In the genomic region with DNA sequence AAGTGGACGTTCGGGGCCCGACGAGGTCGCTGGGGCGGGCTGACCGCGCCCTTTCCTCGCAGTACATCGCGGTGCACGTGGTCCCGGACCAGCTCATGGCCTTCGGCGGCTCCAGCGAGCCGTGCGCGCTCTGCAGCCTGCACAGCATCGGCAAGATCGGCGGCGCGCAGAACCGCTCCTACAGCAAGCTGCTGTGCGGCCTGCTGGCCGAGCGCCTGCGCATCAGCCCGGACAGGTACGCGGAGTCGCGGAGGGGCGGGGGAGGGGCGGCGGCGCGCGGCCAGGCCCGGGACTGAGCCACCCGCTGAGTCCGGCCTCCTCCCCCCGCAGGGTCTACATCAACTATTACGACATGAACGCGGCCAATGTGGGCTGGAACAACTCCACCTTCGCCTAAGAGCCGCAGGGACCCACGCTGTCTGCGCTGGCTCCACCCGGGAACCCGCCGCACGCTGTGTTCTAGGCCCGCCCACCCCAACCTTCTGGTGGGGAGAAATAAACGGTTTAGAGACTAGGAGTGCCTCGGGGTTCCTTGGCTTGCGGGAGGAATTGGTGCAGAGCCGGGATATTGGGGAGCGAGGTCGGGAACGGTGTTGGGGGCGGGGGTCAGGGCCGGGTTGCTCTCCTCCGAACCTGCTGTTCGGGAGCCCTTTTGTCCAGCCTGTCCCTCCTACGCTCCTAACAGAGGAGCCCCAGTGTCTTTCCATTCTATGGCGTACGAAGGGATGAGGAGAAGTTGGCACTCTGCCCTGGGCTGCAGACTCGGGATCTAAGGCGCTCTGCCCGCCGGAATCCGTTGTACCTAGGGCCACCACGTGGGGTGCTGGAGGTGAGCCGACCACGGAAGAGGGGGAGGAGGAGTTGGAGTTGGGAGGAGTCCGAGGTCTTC, we compare ENCODE assay signal across 1 cellular context.
A peak's percentile ranks its signal among the peaks of the same experiment; 100 is the strongest.
TF ChIP-seq lines count a peak whose summit lies in the region.

No MANE protein-coding gene starts in this region.

TF ChIP-seq in GM12878, 131 proteins besides CTCF, POLR2A, EP300 and RAD21 (continued from another document):
- TF ChIP-seq, protein P1, sequence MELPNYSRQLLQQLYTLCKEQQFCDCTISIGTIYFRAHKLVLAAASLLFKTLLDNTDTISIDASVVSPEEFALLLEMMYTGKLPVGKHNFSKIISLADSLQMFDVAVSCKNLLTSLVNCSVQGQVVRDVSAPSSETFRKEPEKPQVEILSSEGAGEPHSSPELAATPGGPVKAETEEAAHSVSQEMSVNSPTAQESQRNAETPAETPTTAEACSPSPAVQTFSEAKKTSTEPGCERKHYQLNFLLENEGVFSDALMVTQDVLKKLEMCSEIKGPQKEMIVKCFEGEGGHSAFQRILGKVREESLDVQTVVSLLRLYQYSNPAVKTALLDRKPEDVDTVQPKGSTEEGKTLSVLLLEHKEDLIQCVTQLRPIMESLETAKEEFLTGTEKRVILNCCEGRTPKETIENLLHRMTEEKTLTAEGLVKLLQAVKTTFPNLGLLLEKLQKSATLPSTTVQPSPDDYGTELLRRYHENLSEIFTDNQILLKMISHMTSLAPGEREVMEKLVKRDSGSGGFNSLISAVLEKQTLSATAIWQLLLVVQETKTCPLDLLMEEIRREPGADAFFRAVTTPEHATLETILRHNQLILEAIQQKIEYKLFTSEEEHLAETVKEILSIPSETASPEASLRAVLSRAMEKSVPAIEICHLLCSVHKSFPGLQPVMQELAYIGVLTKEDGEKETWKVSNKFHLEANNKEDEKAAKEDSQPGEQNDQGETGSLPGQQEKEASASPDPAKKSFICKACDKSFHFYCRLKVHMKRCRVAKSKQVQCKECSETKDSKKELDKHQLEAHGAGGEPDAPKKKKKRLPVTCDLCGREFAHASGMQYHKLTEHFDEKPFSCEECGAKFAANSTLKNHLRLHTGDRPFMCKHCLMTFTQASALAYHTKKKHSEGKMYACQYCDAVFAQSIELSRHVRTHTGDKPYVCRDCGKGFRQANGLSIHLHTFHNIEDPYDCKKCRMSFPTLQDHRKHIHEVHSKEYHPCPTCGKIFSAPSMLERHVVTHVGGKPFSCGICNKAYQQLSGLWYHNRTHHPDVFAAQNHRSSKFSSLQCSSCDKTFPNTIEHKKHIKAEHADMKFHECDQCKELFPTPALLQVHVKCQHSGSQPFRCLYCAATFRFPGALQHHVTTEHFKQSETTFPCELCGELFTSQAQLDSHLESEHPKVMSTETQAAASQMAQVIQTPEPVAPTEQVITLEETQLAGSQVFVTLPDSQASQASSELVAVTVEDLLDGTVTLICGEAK (IDR thresholded peaks at IDR 0.05; ENCODE audit: borderline replicate concordance): no peak
- peak; percentile 53; the same call in 1 of the 2 replicates for TF ChIP-seq NBN (IDR thresholded peaks at IDR 0.05)
- TF ChIP-seq MXI1 (IDR thresholded peaks at IDR 0.05; ENCODE audit: low read depth, low read length): peak; percentile 79
- TF ChIP-seq NR2C1 (IDR thresholded peaks at IDR 0.05): no peak
- peak; percentile 60 for TF ChIP-seq MYC (IDR thresholded peaks at IDR 0.05; ENCODE audit: insufficient read depth, insufficient read length, insufficient replicate concordance, low read length, severe bottlenecking)
- TF ChIP-seq TCF7 (IDR thresholded peaks at IDR 0.05; ENCODE audit: borderline replicate concordance): no peak
- TF ChIP-seq BMI1 (IDR thresholded peaks at IDR 0.05; ENCODE audit: borderline replicate concordance): no peak
- no peak for TF ChIP-seq YY1 (IDR thresholded peaks at IDR 0.05; ENCODE audit: low read depth, low read length)
- TF ChIP-seq CHD2 (IDR thresholded peaks at IDR 0.05; ENCODE audit: borderline replicate concordance, low read depth, low read length): 0 out of 2 replicates have a peak, but pooled peaks have one; percentile 60
- TF ChIP-seq RUNX3 (IDR thresholded peaks at IDR 0.05; ENCODE audit: low read length): peak; percentile 30
- TF ChIP-seq ATF7 (IDR thresholded peaks at IDR 0.05; ENCODE audit: low read depth): peak; percentile 19; the same call in 1 of the 2 replicates
- no peak for TF ChIP-seq STAT1 (conservative IDR thresholded peaks at IDR 0.05)
- TF ChIP-seq RAD51 (IDR thresholded peaks at IDR 0.05): peak; percentile 70
- TF ChIP-seq, protein P2, sequence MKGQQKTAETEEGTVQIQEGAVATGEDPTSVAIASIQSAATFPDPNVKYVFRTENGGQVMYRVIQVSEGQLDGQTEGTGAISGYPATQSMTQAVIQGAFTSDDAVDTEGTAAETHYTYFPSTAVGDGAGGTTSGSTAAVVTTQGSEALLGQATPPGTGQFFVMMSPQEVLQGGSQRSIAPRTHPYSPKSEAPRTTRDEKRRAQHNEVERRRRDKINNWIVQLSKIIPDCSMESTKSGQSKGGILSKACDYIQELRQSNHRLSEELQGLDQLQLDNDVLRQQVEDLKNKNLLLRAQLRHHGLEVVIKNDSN (IDR thresholded peaks at IDR 0.05; ENCODE audit: borderline replicate concordance, extremely low read length, insufficient read depth, low read depth, low read length): peak; percentile 70
- TF ChIP-seq PML (IDR thresholded peaks at IDR 0.05; ENCODE audit: low read length): no peak
- no peak for TF ChIP-seq YBX1 (IDR thresholded peaks at IDR 0.05)
- no peak for TF ChIP-seq JUNB (IDR thresholded peaks at IDR 0.05)
- TF ChIP-seq, protein P3, sequence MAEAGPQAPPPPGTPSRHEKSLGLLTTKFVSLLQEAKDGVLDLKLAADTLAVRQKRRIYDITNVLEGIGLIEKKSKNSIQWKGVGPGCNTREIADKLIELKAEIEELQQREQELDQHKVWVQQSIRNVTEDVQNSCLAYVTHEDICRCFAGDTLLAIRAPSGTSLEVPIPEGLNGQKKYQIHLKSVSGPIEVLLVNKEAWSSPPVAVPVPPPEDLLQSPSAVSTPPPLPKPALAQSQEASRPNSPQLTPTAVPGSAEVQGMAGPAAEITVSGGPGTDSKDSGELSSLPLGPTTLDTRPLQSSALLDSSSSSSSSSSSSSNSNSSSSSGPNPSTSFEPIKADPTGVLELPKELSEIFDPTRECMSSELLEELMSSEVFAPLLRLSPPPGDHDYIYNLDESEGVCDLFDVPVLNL (IDR thresholded peaks at IDR 0.05; ENCODE audit: low read depth, low read length): no peak
- TF ChIP-seq TAF1 (IDR thresholded peaks at IDR 0.05; ENCODE audit: borderline replicate concordance, low read depth, low read length): no peak
- peak; percentile 51; the same call in 1 of the 2 replicates for TF ChIP-seq DPF2 (IDR thresholded peaks at IDR 0.05)
- no peak for TF ChIP-seq NR2F1 (conservative IDR thresholded peaks at IDR 0.05)
- TF ChIP-seq, protein P4, sequence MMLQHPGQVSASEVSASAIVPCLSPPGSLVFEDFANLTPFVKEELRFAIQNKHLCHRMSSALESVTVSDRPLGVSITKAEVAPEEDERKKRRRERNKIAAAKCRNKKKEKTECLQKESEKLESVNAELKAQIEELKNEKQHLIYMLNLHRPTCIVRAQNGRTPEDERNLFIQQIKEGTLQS (IDR thresholded peaks at IDR 0.05; ENCODE audit: borderline replicate concordance, extremely low read depth, low read depth, low read length): no peak
- peak; percentile 72; the same call in 1 of the 2 replicates for TF ChIP-seq SMARCA5 (IDR thresholded peaks at IDR 0.05)
- TF ChIP-seq, protein P5, sequence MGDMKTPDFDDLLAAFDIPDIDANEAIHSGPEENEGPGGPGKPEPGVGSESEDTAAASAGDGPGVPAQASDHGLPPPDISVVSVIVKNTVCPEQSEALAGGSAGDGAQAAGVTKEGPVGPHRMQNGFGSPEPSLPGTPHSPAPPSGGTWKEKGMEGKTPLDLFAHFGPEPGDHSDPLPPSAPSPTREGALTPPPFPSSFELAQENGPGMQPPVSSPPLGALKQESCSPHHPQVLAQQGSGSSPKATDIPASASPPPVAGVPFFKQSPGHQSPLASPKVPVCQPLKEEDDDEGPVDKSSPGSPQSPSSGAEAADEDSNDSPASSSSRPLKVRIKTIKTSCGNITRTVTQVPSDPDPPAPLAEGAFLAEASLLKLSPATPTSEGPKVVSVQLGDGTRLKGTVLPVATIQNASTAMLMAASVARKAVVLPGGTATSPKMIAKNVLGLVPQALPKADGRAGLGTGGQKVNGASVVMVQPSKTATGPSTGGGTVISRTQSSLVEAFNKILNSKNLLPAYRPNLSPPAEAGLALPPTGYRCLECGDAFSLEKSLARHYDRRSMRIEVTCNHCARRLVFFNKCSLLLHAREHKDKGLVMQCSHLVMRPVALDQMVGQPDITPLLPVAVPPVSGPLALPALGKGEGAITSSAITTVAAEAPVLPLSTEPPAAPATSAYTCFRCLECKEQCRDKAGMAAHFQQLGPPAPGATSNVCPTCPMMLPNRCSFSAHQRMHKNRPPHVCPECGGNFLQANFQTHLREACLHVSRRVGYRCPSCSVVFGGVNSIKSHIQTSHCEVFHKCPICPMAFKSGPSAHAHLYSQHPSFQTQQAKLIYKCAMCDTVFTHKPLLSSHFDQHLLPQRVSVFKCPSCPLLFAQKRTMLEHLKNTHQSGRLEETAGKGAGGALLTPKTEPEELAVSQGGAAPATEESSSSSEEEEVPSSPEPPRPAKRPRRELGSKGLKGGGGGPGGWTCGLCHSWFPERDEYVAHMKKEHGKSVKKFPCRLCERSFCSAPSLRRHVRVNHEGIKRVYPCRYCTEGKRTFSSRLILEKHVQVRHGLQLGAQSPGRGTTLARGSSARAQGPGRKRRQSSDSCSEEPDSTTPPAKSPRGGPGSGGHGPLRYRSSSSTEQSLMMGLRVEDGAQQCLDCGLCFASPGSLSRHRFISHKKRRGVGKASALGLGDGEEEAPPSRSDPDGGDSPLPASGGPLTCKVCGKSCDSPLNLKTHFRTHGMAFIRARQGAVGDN (IDR thresholded peaks at IDR 0.05): 0 out of 2 replicates have a peak, but pooled peaks have one; percentile 9
- TF ChIP-seq ZBED1 (IDR thresholded peaks at IDR 0.05; ENCODE audit: borderline replicate concordance): no peak
- TF ChIP-seq BHLHE40 (IDR thresholded peaks at IDR 0.05; ENCODE audit: borderline replicate concordance in 1 of 2, low read depth in 2 of 2, low read length in 1 of 2): no peak; a peak in 1 of 4 replicates
- TF ChIP-seq, protein P6, sequence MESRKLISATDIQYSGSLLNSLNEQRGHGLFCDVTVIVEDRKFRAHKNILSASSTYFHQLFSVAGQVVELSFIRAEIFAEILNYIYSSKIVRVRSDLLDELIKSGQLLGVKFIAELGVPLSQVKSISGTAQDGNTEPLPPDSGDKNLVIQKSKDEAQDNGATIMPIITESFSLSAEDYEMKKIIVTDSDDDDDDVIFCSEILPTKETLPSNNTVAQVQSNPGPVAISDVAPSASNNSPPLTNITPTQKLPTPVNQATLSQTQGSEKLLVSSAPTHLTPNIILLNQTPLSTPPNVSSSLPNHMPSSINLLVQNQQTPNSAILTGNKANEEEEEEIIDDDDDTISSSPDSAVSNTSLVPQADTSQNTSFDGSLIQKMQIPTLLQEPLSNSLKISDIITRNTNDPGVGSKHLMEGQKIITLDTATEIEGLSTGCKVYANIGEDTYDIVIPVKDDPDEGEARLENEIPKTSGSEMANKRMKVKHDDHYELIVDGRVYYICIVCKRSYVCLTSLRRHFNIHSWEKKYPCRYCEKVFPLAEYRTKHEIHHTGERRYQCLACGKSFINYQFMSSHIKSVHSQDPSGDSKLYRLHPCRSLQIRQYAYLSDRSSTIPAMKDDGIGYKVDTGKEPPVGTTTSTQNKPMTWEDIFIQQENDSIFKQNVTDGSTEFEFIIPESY (IDR thresholded peaks at IDR 0.05): no peak
- TF ChIP-seq, protein P7, sequence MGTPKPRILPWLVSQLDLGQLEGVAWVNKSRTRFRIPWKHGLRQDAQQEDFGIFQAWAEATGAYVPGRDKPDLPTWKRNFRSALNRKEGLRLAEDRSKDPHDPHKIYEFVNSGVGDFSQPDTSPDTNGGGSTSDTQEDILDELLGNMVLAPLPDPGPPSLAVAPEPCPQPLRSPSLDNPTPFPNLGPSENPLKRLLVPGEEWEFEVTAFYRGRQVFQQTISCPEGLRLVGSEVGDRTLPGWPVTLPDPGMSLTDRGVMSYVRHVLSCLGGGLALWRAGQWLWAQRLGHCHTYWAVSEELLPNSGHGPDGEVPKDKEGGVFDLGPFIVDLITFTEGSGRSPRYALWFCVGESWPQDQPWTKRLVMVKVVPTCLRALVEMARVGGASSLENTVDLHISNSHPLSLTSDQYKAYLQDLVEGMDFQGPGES (IDR thresholded peaks at IDR 0.05): no peak
- TF ChIP-seq IRF4 (IDR thresholded peaks at IDR 0.05; ENCODE audit: low read depth, low read length): 0 out of 2 replicates have a peak, but pooled peaks have one; percentile 41
- TF ChIP-seq EGR1 (IDR thresholded peaks at IDR 0.05; ENCODE audit: borderline replicate concordance in 1 of 2, low read depth in 2 of 2, low read length in 2 of 2): no peak
- TF ChIP-seq RELA (IDR thresholded peaks at IDR 0.05; ENCODE audit: borderline replicate concordance, partially characterized antibody): peak; percentile 40
- TF ChIP-seq CREB1 (IDR thresholded peaks at IDR 0.05; ENCODE audit: low read depth): peak; percentile 44; the same call in 1 of the 2 replicates
